1 cellular context compared by ENCODE assay signal in the genomic region with DNA sequence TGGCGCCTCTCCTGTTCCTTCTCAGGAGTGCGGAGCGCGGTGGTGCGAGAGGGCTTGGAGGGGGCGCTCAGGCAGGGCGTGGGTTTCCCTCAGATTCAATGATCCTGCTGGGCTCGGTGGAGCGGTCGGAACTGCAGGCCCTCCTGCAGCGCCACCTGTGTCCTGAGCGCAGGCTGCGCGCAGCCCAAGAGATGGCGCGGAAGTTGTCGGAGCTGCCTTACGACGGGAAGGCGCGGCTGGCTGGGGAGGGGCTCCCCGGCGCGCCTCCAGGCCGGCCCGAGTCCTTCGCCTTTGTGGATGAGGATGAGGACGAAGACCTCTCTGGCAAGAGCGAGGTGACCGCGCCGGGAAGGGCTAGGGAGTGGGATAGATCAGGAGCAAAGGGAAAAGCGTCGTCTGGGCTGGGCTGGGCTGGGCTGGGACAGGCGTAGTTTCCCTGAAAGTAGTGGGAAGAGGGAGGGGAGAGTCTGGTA.
TF ChIP-seq lines count a peak whose summit lies in the region.

No MANE protein-coding gene starts in this region.

TF ChIP-seq in HCT116, 20 proteins besides CTCF, POLR2A, EP300 and RAD21 (continued from another document):
- no peak for TF ChIP-seq REST (IDR thresholded peaks at IDR 0.05; ENCODE audit: low read depth)
- no peak for TF ChIP-seq SP1 (IDR thresholded peaks at IDR 0.05; ENCODE audit: low read depth)
- TF ChIP-seq ZFX (IDR thresholded peaks at IDR 0.05), result no peak
- no peak for TF ChIP-seq SRF (IDR thresholded peaks at IDR 0.05; ENCODE audit: low read depth)
- TF ChIP-seq EZH2 (IDR thresholded peaks at IDR 0.05), result no peak
- TF ChIP-seq CEBPB (IDR thresholded peaks at IDR 0.05; ENCODE audit: low read depth), result no peak
- TF ChIP-seq MAX (IDR thresholded peaks at IDR 0.05), result peak; percentile 81
- no peak for TF ChIP-seq TCF7L2 (IDR thresholded peaks at IDR 0.05; ENCODE audit: borderline replicate concordance, extremely low read depth, insufficient read depth, insufficient read length)
- TF ChIP-seq JUND (IDR thresholded peaks at IDR 0.05), result no peak
- TF ChIP-seq POLR2AphosphoS5 (IDR thresholded peaks at IDR 0.05; ENCODE audit: low read depth, low read length), result peak; percentile 69
- no peak for TF ChIP-seq ZNF274 (IDR thresholded peaks at IDR 0.05; ENCODE audit: low read depth, low read length)
- TF ChIP-seq EZH2phosphoT487 (IDR thresholded peaks at IDR 0.05; ENCODE audit: borderline replicate concordance), result no peak
TF ChIP-seq in HCT116: peak in this region for 4.
